8 cellular contexts compared by ENCODE assay signal in genomic region chr15:31236184-31237041, GRCh38.
DNase-seq lines count a peak whose midpoint lies in the region; ATAC-seq and TF ChIP-seq lines count a peak whose summit lies in the region.

No MANE protein-coding gene starts in this region.

- intact Hi-C loops in A673 (cut with micrococcal nuclease; ENCODE audit: unreplicated experiment), result no loop called here

- peak overlapping the region in 1 of 3 donors; percentile 40 for H3K9ac ChIP-seq in skeletal muscle tissue (ENCODE audit: low read depth in 1 of 3, low read length in 3 of 3)

- H3K36me3 ChIP-seq in A673 (ENCODE audit: insufficient read depth, low read length, poor library complexity, severe bottlenecking) (no peaks in the 10 kb centered on the region), skeletal muscle tissue (ENCODE audit: control insufficient read depth in 3 of 3, insufficient read depth in 3 of 3, low read length in 3 of 3) (no peaks in the 10 kb centered on the region)

- CTCF ChIA-PET in A673 (lab: Charles Lee), result interaction anchor here (0.6 to 1.1 kb wide), 2 partner anchors 31 to 37 kb away, joined by 3 to 4 read pairs; no protein-coding TSS in a partner anchor

- H3K27ac ChIP-seq in A673 (ENCODE audit: low read depth, low read length, poor library complexity, severe bottlenecking) (peak overlapping the region; percentile 6), skeletal muscle tissue (ENCODE audit: low read depth, low read length) (peak overlapping the region; percentile 43)

- peak; percentile 57 for ATAC-seq in GM19463 (IDR thresholded peaks at IDR 0.05; ENCODE audit: unreplicated experiment)
- no peak for ATAC-seq in GM21515 (IDR thresholded peaks at IDR 0.05; ENCODE audit: unreplicated experiment)

- POLR2A ChIA-PET in A673 (lab: Charles Lee; ENCODE audit: low non-redundant PET), result no interaction called here

- H3K9me3 ChIP-seq in A673 (ENCODE audit: low read depth, low read length, poor library complexity, severe bottlenecking), result no peaks in the 10 kb centered on the region
- H3K9me3 ChIP-seq in skeletal muscle tissue (ENCODE audit: control insufficient read depth in 3 of 3, low read length in 3 of 3), result no peaks in the 10 kb centered on the region

- H3K4me3 ChIP-seq in A673 (ENCODE audit: low read depth, low read length, poor library complexity, severe bottlenecking), result peak overlapping the region; percentile 6
- peak overlapping the region in 2 of 3 donors; percentile 35 to 43 for H3K4me3 ChIP-seq in skeletal muscle tissue (ENCODE audit: low read length in 3 of 3)

- H3K27me3 ChIP-seq in A673 (replicated peaks; ENCODE audit: insufficient read depth, low read depth, low read length, poor library complexity), result no peaks in the 10 kb centered on the region
- no peaks in the 10 kb centered on the region for H3K27me3 ChIP-seq in skeletal muscle tissue (ENCODE audit: control insufficient read depth in 3 of 3, insufficient read depth in 3 of 3, low read length in 3 of 3)

- DNase-seq in A673 (ENCODE audit: low spot score) (peak; percentile 90), NCI-H1048 (lab: John Stamatoyannopoulos, UW) (peak; percentile 29), amygdala (lab: John Stamatoyannopoulos, UW) (peak in 43 of 56 donors; percentile 10 to 92 (median 52)), hepatic stellate cell (ENCODE audit: low spot score) (peak; percentile 96), NCI-H510A treated with DMSO at 0.1 percent for 48 hours (lab: John Stamatoyannopoulos, UW) (no peak)

- peaks cover 21% of the 10 kb centered on the region for H3K4me1 ChIP-seq in A673 (ENCODE audit: insufficient read depth, low read length, poor library complexity, severe bottlenecking)
- peaks cover 9 to 16% (median 12%) of the 10 kb centered on the region in 3 donors for H3K4me1 ChIP-seq in skeletal muscle tissue (ENCODE audit: control insufficient read depth in 3 of 3, insufficient read depth in 3 of 3, low read length in 3 of 3)

- TF ChIP-seq CTCF in A673 (conservative IDR thresholded peaks at IDR 0.05; ENCODE audit: low read depth, low read length), result no peak

- no TSS peak for BruUV-seq in A673 (replicated peaks; lab: Mats Ljungman, UMichigan)
